Comparison of ENCODE assay signal across 15 cellular contexts in the genomic region with DNA sequence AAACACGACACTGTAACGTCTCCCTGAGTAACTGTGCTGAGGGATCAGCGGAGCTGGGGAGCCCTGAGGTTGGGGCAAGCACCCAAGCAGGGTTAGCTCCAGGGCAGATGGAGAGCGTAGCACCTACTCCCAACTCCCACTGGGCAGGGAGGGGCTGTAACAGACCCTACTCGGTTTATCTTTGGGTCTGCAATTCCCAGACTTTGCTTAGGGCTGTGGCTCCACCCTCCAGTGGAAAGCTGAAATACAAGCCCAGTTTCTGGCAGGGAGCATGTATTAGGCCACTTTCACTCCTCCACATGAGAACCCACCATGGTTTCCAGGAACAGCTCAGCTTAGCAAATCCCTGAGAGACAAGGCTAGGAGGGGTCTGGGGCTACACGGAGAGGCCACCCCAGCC. TPM values are rescaled to one million over a fixed set of nuclear protein-coding genes. Genes with fewer than 3 reads are reported as not detected.
A peak's percentile ranks its signal among the peaks of the same experiment; 100 is the strongest.
DNase-seq lines count a peak whose midpoint lies in the region; ATAC-seq and TF ChIP-seq lines count a peak whose summit lies in the region.
"Had no signal": no experiment of that assay in that cellular context is flagged by ENCODE, and none has a peak within 500 bp of the region (broad histone marks: within the 10 kb centered on the region; RNA-seq: fewer than 3 reads in every experiment).

No MANE protein-coding gene starts in this region.

- peak; percentile 71 for ATAC-seq in Right ventricle myocardium superior (ENCODE audit: poor library complexity)
- ATAC-seq in naive thymus-derived CD8-positive, alpha-beta T cell: no peak
- ATAC-seq in thoracic aorta (ENCODE audit: insufficient number of reproducible peaks, low FRiP score, low read depth): no peak
- ATAC-seq in HG02798 (IDR thresholded peaks at IDR 0.05; ENCODE audit: poor library complexity, unreplicated experiment): no peak
- ATAC-seq: mucosa of descending colon had no signal

- H2AFZ ChIP-seq in MM.1S (ENCODE audit: low read length): no peak overlapping the region
- H2AFZ ChIP-seq: GM23248 had no signal

- TF ChIP-seq CTCF in thoracic aorta (IDR thresholded peaks at IDR 0.05): no peak
- TF ChIP-seq CTCF in MM.1S (IDR thresholded peaks at IDR 0.05; ENCODE audit: low read length): no peak

- H3K79me2 ChIP-seq in MM.1S (ENCODE audit: low read length): no peaks in the 10 kb centered on the region

- H3K4me1 ChIP-seq in thoracic aorta (ENCODE audit: control insufficient read depth in 1 of 2, low read depth in 2 of 2): peaks cover 42 to 79% of the 10 kb centered on the region in 2 donors
- H3K4me1 ChIP-seq in MM.1S (ENCODE audit: low read length): no peaks in the 10 kb centered on the region

- no peaks in the 10 kb centered on the region for H4K20me1 ChIP-seq in MM.1S (ENCODE audit: insufficient read depth, low read length)

- no peak overlapping the region for H3K9ac ChIP-seq in MM.1S (ENCODE audit: low read length)
- H3K9ac ChIP-seq: GM23248, KMS-11 had no signal

- H3K9me3 ChIP-seq in thoracic aorta (no peaks in the 10 kb centered on the region), MM.1S (replicated peaks; ENCODE audit: insufficient read depth, low read length) (no peaks in the 10 kb centered on the region)
- H3K9me3 ChIP-seq: mucosa of descending colon had no signal

- no peaks in the 10 kb centered on the region for H3K27me3 Mint-ChIP-seq in naive thymus-derived CD8-positive, alpha-beta T cell
- no peaks in the 10 kb centered on the region for H3K27me3 Mint-ChIP-seq in activated T-cell treated with anti-CD3 and anti-CD28 coated beads, Interleukin-2, amount 50 U/mL, for 24 hours

- H3F3A ChIP-seq in MM.1S (ENCODE audit: insufficient read depth, low read length): no peaks in the 10 kb centered on the region

- H3K27ac Mint-ChIP-seq in naive thymus-derived CD8-positive, alpha-beta T cell: peak overlapping the region in 8 of 10 donors; percentile 13 to 82 (median 50)
- H3K27ac Mint-ChIP-seq in activated T-cell treated with anti-CD3 and anti-CD28 coated beads, Interleukin-2, amount 50 U/mL, for 24 hours: no peak overlapping the region

- peaks cover 20 to 58% (median 46%) of the 10 kb centered on the region in 4 donors for H3K4me1 Mint-ChIP-seq in naive thymus-derived CD8-positive, alpha-beta T cell
- H3K4me1 Mint-ChIP-seq in activated T-cell treated with anti-CD3 and anti-CD28 coated beads, Interleukin-2, amount 50 U/mL, for 24 hours (ENCODE audit: low read depth): peaks cover 30% of the 10 kb centered on the region

- no peak overlapping the region for H3K4me2 ChIP-seq in MM.1S (ENCODE audit: low read depth, low read length)
- H3K4me2 ChIP-seq: KMS-11 had no signal

- intact Hi-C loops in Right ventricle myocardium superior (cut with DNase I): no loop called here

- H3K36me3 Mint-ChIP-seq in naive thymus-derived CD8-positive, alpha-beta T cell: no peaks in the 10 kb centered on the region
- no peaks in the 10 kb centered on the region for H3K36me3 Mint-ChIP-seq in activated T-cell treated with anti-CD3 and anti-CD28 coated beads, Interleukin-2, amount 50 U/mL, for 24 hours (ENCODE audit: low read depth)

- H3K27ac ChIP-seq in thoracic aorta (peak overlapping the region; percentile 64 to 71), MM.1S (ENCODE audit: low read length) (no peak overlapping the region)
- H3K27ac ChIP-seq: GM23248, KMS-11 had no signal

- H3K27me3 ChIP-seq in thoracic aorta (replicated peaks; ENCODE audit: insufficient read depth): no peaks in the 10 kb centered on the region
- no peaks in the 10 kb centered on the region for H3K27me3 ChIP-seq in MM.1S (replicated peaks; ENCODE audit: insufficient read depth, low read length)

- H3K9me2 ChIP-seq in MM.1S (replicated peaks; ENCODE audit: insufficient read depth, low read length): no peaks in the 10 kb centered on the region

- POLR2A ChIA-PET in naive thymus-derived CD8-positive, alpha-beta T cell (lab: Charles Lee): interaction anchor here (4.7 kb wide), 1 partner anchor 11 kb away, joined by 59 read pairs; no protein-coding TSS in a partner anchor

- DNase-seq in amniotic epithelial cell (ENCODE audit: low read depth): peak; percentile 24
- peak; percentile 61 for DNase-seq in Right ventricle myocardium superior
- DNase-seq in naive thymus-derived CD8-positive, alpha-beta T cell: peak in 1 of 10 donors; percentile 22
- DNase-seq in thoracic aorta (ENCODE audit: low spot score): no peak
- no peak for DNase-seq in MM.1S
- DNase-seq in nucleus accumbens (lab: John Stamatoyannopoulos, UW): no peak
- no peak for DNase-seq in activated T-cell treated with anti-CD3 and anti-CD28 coated beads, Interleukin-2, amount 50 U/mL, for 24 hours
- DNase-seq: activated CD4-positive, CD25-positive, alpha-beta regulatory T cell; activated effector memory CD4-positive, alpha-beta T cell treated with Interleukin-2 at 50 U/mL for 16 hours; dermis blood vessel endothelial cell; GM23248; mucosa of descending colon; NCI-H1105 treated with DMSO at 0.1 percent for 48 hours had no signal

- peaks cover 44% of the 10 kb centered on the region for H3K36me3 ChIP-seq in thoracic aorta
- H3K36me3 ChIP-seq in MM.1S (replicated peaks; ENCODE audit: insufficient read depth, low read length): no peaks in the 10 kb centered on the region

- H3K4me3 ChIP-seq in thoracic aorta: no peak overlapping the region
- H3K4me3 ChIP-seq in MM.1S (ENCODE audit: low read length): no peak overlapping the region
- H3K4me3 ChIP-seq: GM23248, mucosa of descending colon had no signal

- peaks cover 0 to 3% (median 0%) of the 10 kb centered on the region in 9 donors for H3K9me3 Mint-ChIP-seq in naive thymus-derived CD8-positive, alpha-beta T cell
- H3K9me3 Mint-ChIP-seq in activated T-cell treated with anti-CD3 and anti-CD28 coated beads, Interleukin-2, amount 50 U/mL, for 24 hours: no peaks in the 10 kb centered on the region

- H3K4me3 Mint-ChIP-seq in naive thymus-derived CD8-positive, alpha-beta T cell: peak overlapping the region in 1 of 10 donors; percentile 14
- no peak overlapping the region for H3K4me3 Mint-ChIP-seq in activated T-cell treated with anti-CD3 and anti-CD28 coated beads, Interleukin-2, amount 50 U/mL, for 24 hours

RNA-seq across cellular contexts. Expression of gene TC2N, which starts 17.3 kb away (rescaled TPM):
- total RNA-seq in Right ventricle myocardium superior (11.1 TPM), thoracic aorta (100 to 1,000 TPM; 146 to 172 TPM)
- 100 to 1,000 TPM; 298 to 309 TPM for total RNA-seq in naive thymus-derived CD8-positive, alpha-beta T cell
- 100 to 1,000 TPM; 125 to 167 (median 160) TPM for polyA plus RNA-seq in naive thymus-derived CD8-positive, alpha-beta T cell

Comparison
In these comparisons a context has a peak if more than half of its experiments do, and no peak if none do; other contexts are left out.
1. DNase-seq: peak in amniotic epithelial cell (single experiment) and Right ventricle myocardium superior (single experiment); none in thoracic aorta (single experiment), MM.1S (single experiment), nucleus accumbens (0 of 56) and activated T-cell treated with anti-CD3 and anti-CD28 coated beads, Interleukin-2, amount 50 U/mL, for 24 hours (single experiment).
2. RNA of gene TC2N, which starts 17.3 kb away (total RNA-seq): 298 to 309 TPM in naive thymus-derived CD8-positive, alpha-beta T cell and 146 to 172 TPM in thoracic aorta; 11.1 TPM in Right ventricle myocardium superior (single experiment); every median in the first group is over 10 times any median in the second.